Comparison of ENCODE assay signal across 16 cellular contexts in the genomic region with DNA sequence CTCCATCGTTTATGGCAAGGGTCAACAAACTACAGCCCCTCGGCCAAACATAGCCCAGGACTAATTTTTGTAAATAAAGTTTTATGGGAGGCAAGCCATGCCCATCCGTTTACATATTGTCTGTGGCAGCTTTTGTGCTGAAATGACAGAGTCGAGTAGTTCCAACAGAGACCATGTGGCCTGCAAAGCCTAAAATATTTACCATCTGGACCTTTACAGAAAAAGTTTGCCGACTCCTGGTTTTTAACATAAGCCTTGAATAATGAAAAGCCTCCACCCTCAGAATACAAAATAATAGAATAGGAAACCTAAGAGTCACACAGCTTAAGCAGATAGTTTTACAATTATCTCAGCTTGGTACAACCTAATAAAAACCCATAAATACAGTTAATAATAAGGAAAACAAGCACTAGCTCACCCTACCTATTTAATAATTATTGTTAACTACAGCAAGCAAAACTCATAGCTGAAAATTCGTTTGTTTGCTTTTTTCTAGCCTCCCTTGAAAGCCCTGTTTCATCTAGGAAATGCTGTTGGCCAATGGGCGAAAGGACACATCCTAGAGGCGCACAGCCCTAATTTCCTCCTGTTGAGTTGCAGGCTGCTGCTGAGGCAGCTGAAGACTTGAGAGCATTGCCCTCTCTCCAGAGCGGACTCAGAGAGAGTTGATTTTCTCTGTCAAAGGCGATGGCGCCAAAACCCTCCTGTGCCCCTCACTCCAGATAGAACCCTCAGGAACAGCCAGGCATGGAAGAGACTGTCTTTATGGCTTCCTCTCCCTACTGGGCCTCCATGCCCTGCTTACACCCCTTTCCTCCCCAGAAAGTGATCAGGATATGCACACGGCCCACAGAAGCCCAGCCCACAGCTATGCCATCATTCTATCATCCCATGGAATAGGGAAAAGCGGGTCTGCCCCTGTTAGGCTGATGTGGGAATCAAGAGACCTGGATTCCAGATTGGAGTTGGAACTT.
DNase-seq lines count a peak whose midpoint lies in the region; ATAC-seq and TF ChIP-seq lines count a peak whose summit lies in the region.
"Had no signal": no experiment of that assay in that cellular context is flagged by ENCODE, and none has a peak within 500 bp of the region (broad histone marks: within the 10 kb centered on the region; RNA-seq: fewer than 3 reads in every experiment).

No MANE protein-coding gene starts in this region.

- H3K27ac Mint-ChIP-seq in memory B cell: peak overlapping the region; percentile 21
- H3K27ac Mint-ChIP-seq in stimulated activated memory B cell treated with anti-CD40 and anti-IgM and Interleukin-4, amounts not matched to agents 10 μg/mL and 1 μg/mL and 100 μg/mL, for 72 hours: peak overlapping the region; percentile 48
- H3K27ac Mint-ChIP-seq: CD8-positive, alpha-beta T cell had no signal

- no peaks in the 10 kb centered on the region for H3K36me3 ChIP-seq in cardiac muscle cell
- H3K36me3 ChIP-seq in spleen: no peaks in the 10 kb centered on the region
- H3K36me3 ChIP-seq: BLaER1 treated with 17β-estradiol and CSF1 and Interleukin-3, amounts not matched to agents 10 nM and 100 nM; Peyer's patch had no signal

- intact Hi-C loops in Right ventricle myocardium superior (cut with DNase I): no loop called here
- intact Hi-C loops in spleen (cut with DNase I; ENCODE audit: low total_unique reads): no loop called here

- TF ChIP-seq POLR2A in spleen (IDR thresholded peaks at IDR 0.05): no peak

- H3K36me3 Mint-ChIP-seq in memory B cell: peaks cover 8% of the 10 kb centered on the region
- H3K36me3 Mint-ChIP-seq in stimulated activated memory B cell treated with anti-CD40 and anti-IgM and Interleukin-4, amounts not matched to agents 10 μg/mL and 1 μg/mL and 100 μg/mL, for 72 hours: peaks cover 6% of the 10 kb centered on the region
- H3K36me3 Mint-ChIP-seq: CD8-positive, alpha-beta T cell had no signal

- H3K4me1 Mint-ChIP-seq in memory B cell: peaks cover 37% of the 10 kb centered on the region
- peaks cover 51% of the 10 kb centered on the region for H3K4me1 Mint-ChIP-seq in stimulated activated memory B cell treated with anti-CD40 and anti-IgM and Interleukin-4, amounts not matched to agents 10 μg/mL and 1 μg/mL and 100 μg/mL, for 72 hours

- no peak overlapping the region for H3K4me3 ChIP-seq in cardiac muscle cell
- H3K4me3 ChIP-seq in spleen: no peak overlapping the region
- H3K4me3 ChIP-seq: BLaER1 treated with 17β-estradiol and CSF1 and Interleukin-3, amounts not matched to agents 10 nM and 100 nM; Peyer's patch had no signal

- no peak overlapping the region for H3K4me3 Mint-ChIP-seq in memory B cell
- H3K4me3 Mint-ChIP-seq in stimulated activated memory B cell treated with anti-CD40 and anti-IgM and Interleukin-4, amounts not matched to agents 10 μg/mL and 1 μg/mL and 100 μg/mL, for 72 hours: no peak overlapping the region
- H3K4me3 Mint-ChIP-seq: CD8-positive, alpha-beta T cell had no signal

- DNase-seq in cardiac muscle cell (ENCODE audit: low read depth in 1 of 2, low spot score in 1 of 2) (no peak), Right ventricle myocardium superior (no peak), cerebellar cortex (ENCODE audit: low spot score) (peak; percentile 70), memory B cell (ENCODE audit: low spot score in 2 of 2) (no peak), NCI-H187 treated with DMSO at 0.1 percent for 48 hours (lab: John Stamatoyannopoulos, UW) (no peak), spleen (no peak)
- DNase-seq: Calu3, DMS79 treated with DMSO at 0.1 percent for 48 hours, KG1, NCI-H1930, NCI-H2171 treated with DMSO at 0.1 percent for 48 hours, NCI-H446, Peyer's patch had no signal

- no peak for TF ChIP-seq CTCF in cardiac muscle cell (IDR thresholded peaks at IDR 0.05; ENCODE audit: low read depth, low read length)
- no peak for TF ChIP-seq CTCF in spleen (IDR thresholded peaks at IDR 0.05 in 8 of 11, conservative IDR thresholded peaks at IDR 0.05 in 3 of 11)

- ATAC-seq in Right ventricle myocardium superior (ENCODE audit: poor library complexity): no peak
- no peak for ATAC-seq in memory B cell (ENCODE audit: low read depth)
- ATAC-seq in stimulated activated memory B cell treated with anti-CD40 and anti-IgM and Interleukin-4, amounts not matched to agents 10 μg/mL and 1 μg/mL and 100 μg/mL, for 72 hours: no peak
- ATAC-seq: CD8-positive, alpha-beta T cell had no signal

- H3K9me3 Mint-ChIP-seq in memory B cell: peaks cover 4% of the 10 kb centered on the region
- H3K9me3 Mint-ChIP-seq in stimulated activated memory B cell treated with anti-CD40 and anti-IgM and Interleukin-4, amounts not matched to agents 10 μg/mL and 1 μg/mL and 100 μg/mL, for 72 hours: no peaks in the 10 kb centered on the region
- H3K9me3 Mint-ChIP-seq: CD8-positive, alpha-beta T cell had no signal

- H3K9me3 ChIP-seq in cardiac muscle cell (ENCODE audit: low read depth) (no peaks in the 10 kb centered on the region), spleen (no peaks in the 10 kb centered on the region)
- H3K9me3 ChIP-seq: BLaER1 treated with 17β-estradiol and CSF1 and Interleukin-3, amounts not matched to agents 10 nM and 100 nM; Peyer's patch had no signal

- H3K27me3 ChIP-seq in cardiac muscle cell (no peaks in the 10 kb centered on the region), spleen (replicated peaks in 1 of 7) (no peaks in the 10 kb centered on the region)
- H3K27me3 ChIP-seq: BLaER1 treated with 17β-estradiol and CSF1 and Interleukin-3, amounts not matched to agents 10 nM and 100 nM; Peyer's patch had no signal

- H3K27ac ChIP-seq in cardiac muscle cell (peak overlapping the region; percentile 60), spleen (no peak overlapping the region)
- H3K27ac ChIP-seq: BLaER1 treated with 17β-estradiol and CSF1 and Interleukin-3, amounts not matched to agents 10 nM and 100 nM; Peyer's patch had no signal

- H3K4me1 ChIP-seq in cardiac muscle cell (ENCODE audit: low read depth) (peaks cover 34% of the 10 kb centered on the region), spleen (peaks cover 0 to 23% (median 6%) of the 10 kb centered on the region in 6 donors)
- H3K4me1 ChIP-seq: Peyer's patch had no signal

- 83 to 91% (median 87%) methylated on average over 13 of the region's 13 CpGs for WGBS in spleen, 5 donors

- no peaks in the 10 kb centered on the region for H3K27me3 Mint-ChIP-seq in memory B cell
- no peaks in the 10 kb centered on the region for H3K27me3 Mint-ChIP-seq in stimulated activated memory B cell treated with anti-CD40 and anti-IgM and Interleukin-4, amounts not matched to agents 10 μg/mL and 1 μg/mL and 100 μg/mL, for 72 hours
